ENCODE assay signal across 7 cellular contexts in genomic region chr17:42428141-42428944, GRCh38.
DNase-seq lines count a peak whose midpoint lies in the region; ATAC-seq and TF ChIP-seq lines count a peak whose summit lies in the region.

No MANE protein-coding gene starts in this region.

- peak; percentile 60 for DNase-seq in DMS153 (lab: John Stamatoyannopoulos, UW)
- peak; percentile 93 for DNase-seq in HFF-Myc (ENCODE audit: extremely low read depth, low read depth)
- peak; percentile 24 to 50 for DNase-seq in SHP77 (lab: John Stamatoyannopoulos, UW)
- DNase-seq in cardiac fibroblast (ENCODE audit: low read depth in 2 of 2): peak; percentile 96 to 99
- DNase-seq in kidney tubule cell (ENCODE audit: low spot score): peak; percentile 99
- no peak for DNase-seq in stimulated activated effector memory CD8-positive, alpha-beta T cell treated with anti-CD3 and anti-CD28 coated beads, Interleukin-12 subunit alpha, Interleukin-12 subunit beta, amount 100 ng/mL, for 72 hours (ENCODE audit: low spot score in 2 of 2)

- no peaks in the 10 kb centered on the region for H3K9me3 Mint-ChIP-seq in stimulated activated effector memory CD8-positive, alpha-beta T cell treated with anti-CD3 and anti-CD28 coated beads, Interleukin-12 subunit alpha, Interleukin-12 subunit beta, amount 100 ng/mL, for 72 hours

- H3K4me3 ChIP-seq in HFF-Myc (replicated peaks; ENCODE audit: low read depth, low read length) (no peak overlapping the region), cardiac fibroblast (replicated peaks in 1 of 2; ENCODE audit: low read depth in 2 of 2, low read length in 2 of 2) (no peak overlapping the region)

- H3K4me3 Mint-ChIP-seq in stimulated activated effector memory CD8-positive, alpha-beta T cell treated with anti-CD3 and anti-CD28 coated beads, Interleukin-12 subunit alpha, Interleukin-12 subunit beta, amount 100 ng/mL, for 72 hours: no peak overlapping the region

- no peak overlapping the region for H3K27ac Mint-ChIP-seq in stimulated activated effector memory CD8-positive, alpha-beta T cell treated with anti-CD3 and anti-CD28 coated beads, Interleukin-12 subunit alpha, Interleukin-12 subunit beta, amount 100 ng/mL, for 72 hours

- H3K36me3 Mint-ChIP-seq in stimulated activated effector memory CD8-positive, alpha-beta T cell treated with anti-CD3 and anti-CD28 coated beads, Interleukin-12 subunit alpha, Interleukin-12 subunit beta, amount 100 ng/mL, for 72 hours: no peaks in the 10 kb centered on the region

- peak; percentile 65 for ATAC-seq in stimulated activated effector memory CD8-positive, alpha-beta T cell treated with anti-CD3 and anti-CD28 coated beads, Interleukin-12 subunit alpha, Interleukin-12 subunit beta, amount 100 ng/mL, for 72 hours
- ATAC-seq in GM18858 (IDR thresholded peaks at IDR 0.05; ENCODE audit: unreplicated experiment): no peak

- TF ChIP-seq CTCF in HFF-Myc (IDR thresholded peaks at IDR 0.05; ENCODE audit: low read depth, low read length, missing control alignments) (peak; percentile 78), cardiac fibroblast (IDR thresholded peaks at IDR 0.05; ENCODE audit: low read depth, low read length) (peak; percentile 82)

- H3K4me1 Mint-ChIP-seq in stimulated activated effector memory CD8-positive, alpha-beta T cell treated with anti-CD3 and anti-CD28 coated beads, Interleukin-12 subunit alpha, Interleukin-12 subunit beta, amount 100 ng/mL, for 72 hours: no peaks in the 10 kb centered on the region

Comparison
In these comparisons a context has a peak if more than half of its experiments do, and no peak if none do; other contexts are left out.
1. DNase-seq: peak in DMS153 (single experiment), HFF-Myc (single experiment), SHP77 (2 of 2), cardiac fibroblast (2 of 2) and kidney tubule cell (single experiment); none in stimulated activated effector memory CD8-positive, alpha-beta T cell treated with anti-CD3 and anti-CD28 coated beads, Interleukin-12 subunit alpha, Interleukin-12 subunit beta, amount 100 ng/mL, for 72 hours (0 of 2).